In the genomic region with DNA sequence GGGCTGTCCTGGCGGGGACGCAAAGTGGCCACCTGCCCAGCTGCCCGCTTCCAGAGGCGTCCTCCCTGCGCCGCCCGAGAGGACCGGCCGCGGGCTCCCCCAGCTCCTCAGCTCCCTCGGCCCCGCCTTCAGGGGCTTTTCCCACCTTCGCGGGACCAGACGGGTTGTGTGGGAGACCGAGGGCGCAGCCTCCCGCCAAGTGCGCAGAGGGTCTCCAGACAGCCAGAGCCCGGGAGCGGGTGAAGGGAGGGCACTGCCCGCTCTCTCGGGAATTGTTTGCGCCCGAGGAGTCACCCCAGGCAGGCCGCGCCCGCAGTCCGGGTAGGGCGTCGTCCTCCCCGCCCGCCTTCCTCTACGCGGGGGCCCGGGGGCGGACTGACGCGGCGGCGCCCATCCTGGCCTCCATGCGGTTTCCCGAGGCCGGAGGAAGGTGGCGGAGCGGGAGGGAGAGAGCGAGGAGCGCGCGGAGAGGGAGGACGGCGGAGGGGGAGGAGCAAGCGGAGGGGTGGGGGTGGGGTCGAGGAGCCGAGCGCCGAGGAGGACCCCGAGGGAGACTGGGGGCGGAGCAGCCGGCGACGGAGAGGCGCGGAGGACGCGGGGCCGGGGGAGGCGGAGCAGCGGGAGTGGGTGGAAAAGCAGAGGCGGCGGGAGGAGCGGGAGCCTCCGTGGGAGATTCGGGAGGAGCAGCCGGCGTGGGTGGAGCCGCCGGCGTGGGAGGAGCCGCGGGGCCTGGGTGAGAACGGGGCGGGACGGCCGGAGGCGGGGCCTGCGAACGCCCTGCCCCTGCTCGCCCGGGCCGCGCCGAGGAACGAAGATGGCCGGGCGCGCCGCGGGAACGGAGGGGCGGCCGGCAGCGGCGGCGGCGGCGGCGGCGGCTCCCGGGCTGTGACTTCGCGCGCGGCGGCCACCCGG, we compare ENCODE assay signal across 7 cellular contexts. TPM values are rescaled to one million over a fixed set of nuclear protein-coding genes. Genes with fewer than 3 reads are reported as not detected.
DNase-seq lines count a peak whose midpoint lies in the region; ATAC-seq and TF ChIP-seq lines count a peak whose summit lies in the region.

No MANE protein-coding gene starts in this region.

- peak overlapping the region; percentile 80 for H2AFZ ChIP-seq in mammary epithelial cell (ENCODE audit: low read depth, low read length)
- H2AFZ ChIP-seq in smooth muscle cell (ENCODE audit: low read depth) = no peak overlapping the region

- H3K27me3 Mint-ChIP-seq in activated B cell treated with CpG ODN at 0.5 μM for 24 hours = no peaks in the 10 kb centered on the region

- H3K4me1 ChIP-seq in mammary epithelial cell (ENCODE audit: insufficient read depth, low read length) (peaks cover 16% of the 10 kb centered on the region), smooth muscle cell (ENCODE audit: low read depth) (peaks cover 8% of the 10 kb centered on the region)

- peaks cover 62% of the 10 kb centered on the region for H3K4me1 Mint-ChIP-seq in activated B cell treated with CpG ODN at 0.5 μM for 24 hours

- H3K9me3 ChIP-seq in mammary epithelial cell (replicated peaks; ENCODE audit: insufficient read depth, low read length) = no peaks in the 10 kb centered on the region
- no peaks in the 10 kb centered on the region for H3K9me3 ChIP-seq in smooth muscle cell (replicated peaks; ENCODE audit: low read depth)

- H3K36me3 ChIP-seq in mammary epithelial cell (ENCODE audit: insufficient read depth, low read length) = no peaks in the 10 kb centered on the region
- no peaks in the 10 kb centered on the region for H3K36me3 ChIP-seq in smooth muscle cell (ENCODE audit: low read depth)

- in situ Hi-C loops in mammary epithelial cell (cut with MboI; ENCODE audit: low sequenced_read_pairs in 2 of 2) = no loop called here

- H3K79me2 ChIP-seq in mammary epithelial cell (ENCODE audit: insufficient read depth, low read length) = peaks cover 31% of the 10 kb centered on the region
- H3K79me2 ChIP-seq in smooth muscle cell (ENCODE audit: low read depth) = peaks cover 12% of the 10 kb centered on the region

- TF ChIP-seq POLR2A in GM15510 (IDR thresholded peaks at IDR 0.05; ENCODE audit: borderline replicate concordance, extremely low read depth, insufficient read length) = peak; percentile 25

- H3K27ac Mint-ChIP-seq in activated B cell treated with CpG ODN at 0.5 μM for 24 hours = peak overlapping the region; percentile 69

- dilution Hi-C loops in mammary epithelial cell (cut with HindIII; ENCODE audit: low sequenced_read_pairs) = no loop called here

- H4K20me1 ChIP-seq in mammary epithelial cell (ENCODE audit: insufficient read depth, low read length) (no peaks in the 10 kb centered on the region), smooth muscle cell (ENCODE audit: low read depth) (peaks cover 24% of the 10 kb centered on the region)

- intact Hi-C loops in activated B cell treated with CpG ODN at 0.5 μM for 24 hours (cut with micrococcal nuclease) = loop anchor here (1.0 to 10.0 kb wide), 4 partner anchors 38 to 670 kb away; no protein-coding TSS in a partner anchor
- intact Hi-C loops in mammary epithelial cell (cut with micrococcal nuclease) = loop anchor here (5.0 kb wide), 2 partner anchors 38 to 58 kb away; no protein-coding TSS in a partner anchor

- H3K9me3 Mint-ChIP-seq in activated B cell treated with CpG ODN at 0.5 μM for 24 hours = no peaks in the 10 kb centered on the region

- H3K27ac ChIP-seq in mammary epithelial cell (ENCODE audit: insufficient read depth, low read depth, low read length) (peak overlapping the region; percentile 3), smooth muscle cell (ENCODE audit: low read depth) (no peak overlapping the region)

- H3F3A ChIP-seq in smooth muscle cell (ENCODE audit: low read depth) = peaks cover 7% of the 10 kb centered on the region

- POLR2A ChIA-PET in activated B cell treated with CpG ODN at 0.5 μM for 24 hours (lab: Charles Lee) = interaction anchor here (0.5 to 3.6 kb wide), 16 partner anchors 11 to 104 kb away, joined by 3 to 53 read pairs (median 4); no protein-coding TSS in a partner anchor

- H3K27me3 ChIP-seq in mammary epithelial cell (ENCODE audit: insufficient read depth, low read length) (peaks cover 3% of the 10 kb centered on the region), smooth muscle cell (ENCODE audit: low read depth) (no peaks in the 10 kb centered on the region)

- H3K9ac ChIP-seq in mammary epithelial cell (ENCODE audit: insufficient read depth, low read length) (peak overlapping the region; percentile 39), smooth muscle cell (ENCODE audit: low read depth) (no peak overlapping the region)

- H3K4me2 ChIP-seq in mammary epithelial cell (ENCODE audit: insufficient read depth, low read depth, low read length) = peak overlapping the region; percentile 82
- H3K4me2 ChIP-seq in smooth muscle cell = peak overlapping the region; percentile 76

- no TSS peak for BruUV-seq in mammary epithelial cell (replicated peaks; lab: Mats Ljungman, UMichigan)

- TF ChIP-seq CTCF in activated B cell treated with CpG ODN at 0.5 μM for 24 hours (IDR thresholded peaks at IDR 0.05) = no peak
- no peak for TF ChIP-seq CTCF in mammary epithelial cell (conservative IDR thresholded peaks at IDR 0.05 in 1 of 2, IDR thresholded peaks at IDR 0.05 in 1 of 2; ENCODE audit: extremely low read depth in 1 of 2, insufficient read depth in 1 of 2, low read depth in 1 of 2, low read length in 2 of 2)
- TF ChIP-seq CTCF in smooth muscle cell (IDR thresholded peaks at IDR 0.05; ENCODE audit: borderline replicate concordance, insufficient read depth, poor library complexity, severe bottlenecking) = no peak

- CTCF ChIA-PET in activated B cell treated with CpG ODN at 0.5 μM for 24 hours (lab: Charles Lee) = interaction anchor here (0.7 to 3.6 kb wide), 4 partner anchors 68 to 175 kb away, joined by 3 to 26 read pairs (median 8); no protein-coding TSS in a partner anchor
- CTCF ChIA-PET in mammary epithelial cell (lab: Charles Lee; ENCODE audit: low non-redundant PET) = no interaction called here

- WGBS in mammary epithelial cell (ENCODE audit: low coverage, missing lambda C conversion rate) = 8% methylated on average over 11 of the region's 116 CpGs
- WGBS in smooth muscle cell (ENCODE audit: low lambda C conversion rate) = 35% methylated on average over 69 of the region's 116 CpGs

- DNase-seq in NCI-H2081 treated with DMSO at 0.1 percent for 48 hours (lab: John Stamatoyannopoulos, UW) = peak; percentile 21
- peak; percentile 81 for DNase-seq in activated B cell treated with CpG ODN at 0.5 μM for 24 hours
- DNase-seq in mammary epithelial cell = peak; percentile 77
- DNase-seq in inferior parietal cortex (ENCODE audit: extremely low spot score) = peak; percentile 50
- peak; percentile 60 for DNase-seq in smooth muscle cell (lab: John Stamatoyannopoulos, UW; ENCODE audit: unreplicated experiment)

- peaks cover 9% of the 10 kb centered on the region for H3K36me3 Mint-ChIP-seq in activated B cell treated with CpG ODN at 0.5 μM for 24 hours (ENCODE audit: low read depth)

- ATAC-seq in HG02798 (IDR thresholded peaks at IDR 0.05; ENCODE audit: poor library complexity, unreplicated experiment) = peak; percentile 89
- peak; percentile 83 for ATAC-seq in activated B cell treated with CpG ODN at 0.5 μM for 24 hours (ENCODE audit: low read depth)

- peak overlapping the region; percentile 83 for H3K4me3 Mint-ChIP-seq in activated B cell treated with CpG ODN at 0.5 μM for 24 hours

- H3K4me3 ChIP-seq in mammary epithelial cell (replicated peaks in 1 of 3; ENCODE audit: insufficient read depth in 1 of 3, low read depth in 2 of 3, low read length in 3 of 3) = peak overlapping the region; percentile 38 to 58 (median 52)
- peak overlapping the region; percentile 33 for H3K4me3 ChIP-seq in smooth muscle cell

RNA-seq across cellular contexts. Expression of a gene that starts 47.6 kb away (rescaled TPM):
- total RNA-seq in activated B cell treated with CpG ODN at 0.5 μM for 24 hours (not detected in 2 replicates), mammary epithelial cell (under 1 TPM in 1 of 2 donors, not detected in 1; 0.52 TPM), smooth muscle cell (1.0 TPM in 1 of 2 replicates, not detected in the other)
- polyA plus RNA-seq in mammary epithelial cell (0.09 TPM), smooth muscle cell (not detected in 2 replicates)
- not detected for polyA minus RNA-seq in mammary epithelial cell

Comparison
In these comparisons a context has a peak if more than half of its experiments do, and no peak if none do; other contexts are left out.
1. DNase-seq: peak in every context shown above with its lines; median percentile 81 in activated B cell treated with CpG ODN at 0.5 μM for 24 hours; 77 in mammary epithelial cell; 60 in smooth muscle cell; 50 in inferior parietal cortex; 21 in NCI-H2081 treated with DMSO at 0.1 percent for 48 hours.